8 cellular contexts compared by ENCODE assay signal in the genomic region with DNA sequence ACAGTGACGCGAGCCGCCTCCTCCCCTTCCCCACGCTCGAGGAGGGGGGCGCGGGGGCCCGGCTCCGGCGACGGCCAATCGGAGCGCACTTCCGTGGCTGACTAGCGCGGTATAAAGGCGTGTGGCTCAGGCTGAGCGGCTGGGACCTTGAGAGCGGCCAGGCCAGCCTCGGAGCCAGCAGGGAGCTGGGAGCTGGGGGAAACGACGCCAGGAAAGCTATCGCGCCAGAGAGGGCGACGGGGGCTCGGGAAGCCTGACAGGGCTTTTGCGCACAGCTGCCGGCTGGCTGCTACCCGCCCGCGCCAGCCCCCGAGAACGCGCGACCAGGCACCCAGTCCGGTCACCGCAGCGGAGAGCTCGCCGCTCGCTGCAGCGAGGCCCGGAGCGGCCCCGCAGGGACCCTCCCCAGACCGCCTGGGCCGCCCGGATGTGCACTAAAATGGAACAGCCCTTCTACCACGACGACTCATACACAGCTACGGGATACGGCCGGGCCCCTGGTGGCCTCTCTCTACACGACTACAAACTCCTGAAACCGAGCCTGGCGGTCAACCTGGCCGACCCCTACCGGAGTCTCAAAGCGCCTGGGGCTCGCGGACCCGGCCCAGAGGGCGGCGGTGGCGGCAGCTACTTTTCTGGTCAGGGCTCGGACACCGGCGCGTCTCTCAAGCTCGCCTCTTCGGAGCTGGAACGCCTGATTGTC. TPM values are rescaled to one million over a fixed set of nuclear protein-coding genes. Genes with fewer than 3 reads are reported as not detected.
A peak's percentile ranks its signal among the peaks of the same experiment; 100 is the strongest.
DNase-seq lines count a peak whose midpoint lies in the region; ATAC-seq and TF ChIP-seq lines count a peak whose summit lies in the region.

A gene (plus strand): TSS at position 142 of the 703 bp plus-strand sequence. CDS start 286 bp downstream, at position 428.

- under 1% methylated on average over 73 of the region's 73 CpGs for WGBS in liver

- peak within 1 kb of the TSS; percentile 98 to 99 for H3K27ac ChIP-seq in liver (ENCODE audit: low read depth in 1 of 2, low read length in 2 of 2)

- peaks cover 3 to 36% (median 26%) of the 10 kb centered on the region in 4 donors for H3K4me1 ChIP-seq in liver (ENCODE audit: control insufficient read depth in 4 of 4, insufficient read depth in 4 of 4, low read length in 3 of 4)

- no peaks in the 10 kb centered on the region for H3K27me3 ChIP-seq in liver (ENCODE audit: control insufficient read depth in 4 of 4, insufficient read depth in 4 of 4, low read length in 3 of 4)

- no peaks in the 10 kb centered on the region for H3K36me3 ChIP-seq in liver (ENCODE audit: control insufficient read depth in 4 of 4, insufficient read depth in 3 of 4, low read depth in 1 of 4, low read length in 3 of 4)

- H3K9me3 ChIP-seq in liver (ENCODE audit: control insufficient read depth in 4 of 4, low read length in 3 of 4): no peaks in the 10 kb centered on the region

- peak; percentile 36 for ATAC-seq in GM18909 (IDR thresholded peaks at IDR 0.05; ENCODE audit: poor library complexity, unreplicated experiment)
- ATAC-seq in HG03457 (IDR thresholded peaks at IDR 0.05; ENCODE audit: unreplicated experiment): peak; percentile 22

- peak within 1 kb of the TSS; percentile 98 to 100 for H3K9ac ChIP-seq in liver (ENCODE audit: low read depth in 1 of 2, low read length in 2 of 2)

- peak in 1 of 2 donors; percentile 36 for TF ChIP-seq RAD21 in liver (IDR thresholded peaks at IDR 0.05)

- TF ChIP-seq CTCF in AG09309 (IDR thresholded peaks at IDR 0.05; ENCODE audit: control insufficient read depth, insufficient read depth, low read depth, low read length, missing control alignments) (no peak), liver (IDR thresholded peaks at IDR 0.05; ENCODE audit: low read depth, low read length, missing input control) (no peak)

- H3K4me3 ChIP-seq in AG09309 (ENCODE audit: control insufficient read depth, low read depth, low read length) (peak within 1 kb of the TSS; percentile 94), liver (ENCODE audit: low read depth in 1 of 3, low read length in 3 of 3) (peak within 1 kb of the TSS; percentile 83 to 99 (median 98))

- DNase-seq in AG09309 (ENCODE audit: low read depth): peak; percentile 90
- peak; percentile 99 for DNase-seq in NCI-H82 (lab: John Stamatoyannopoulos, UW)
- DNase-seq in activated CD4-positive, alpha-beta T cell treated with anti-CD3 and anti-CD28 coated beads, Interleukin-2, amount 50 U/mL, for 48 hours: peak; percentile 96 to 97
- DNase-seq in dermis microvascular lymphatic vessel endothelial cell (ENCODE audit: low read depth in 2 of 2): peak; percentile 94 to 98
- peak; percentile 96 for DNase-seq in stimulated activated CD4-positive, alpha-beta T cell treated with anti-CD3 and anti-CD28 coated beads, Interleukin-4, amount 100 ng/mL, for 1 hour

TF ChIP-seq in liver, 16 proteins besides CTCF, POLR2A, EP300 and RAD21:
- TF ChIP-seq, protein P1, sequence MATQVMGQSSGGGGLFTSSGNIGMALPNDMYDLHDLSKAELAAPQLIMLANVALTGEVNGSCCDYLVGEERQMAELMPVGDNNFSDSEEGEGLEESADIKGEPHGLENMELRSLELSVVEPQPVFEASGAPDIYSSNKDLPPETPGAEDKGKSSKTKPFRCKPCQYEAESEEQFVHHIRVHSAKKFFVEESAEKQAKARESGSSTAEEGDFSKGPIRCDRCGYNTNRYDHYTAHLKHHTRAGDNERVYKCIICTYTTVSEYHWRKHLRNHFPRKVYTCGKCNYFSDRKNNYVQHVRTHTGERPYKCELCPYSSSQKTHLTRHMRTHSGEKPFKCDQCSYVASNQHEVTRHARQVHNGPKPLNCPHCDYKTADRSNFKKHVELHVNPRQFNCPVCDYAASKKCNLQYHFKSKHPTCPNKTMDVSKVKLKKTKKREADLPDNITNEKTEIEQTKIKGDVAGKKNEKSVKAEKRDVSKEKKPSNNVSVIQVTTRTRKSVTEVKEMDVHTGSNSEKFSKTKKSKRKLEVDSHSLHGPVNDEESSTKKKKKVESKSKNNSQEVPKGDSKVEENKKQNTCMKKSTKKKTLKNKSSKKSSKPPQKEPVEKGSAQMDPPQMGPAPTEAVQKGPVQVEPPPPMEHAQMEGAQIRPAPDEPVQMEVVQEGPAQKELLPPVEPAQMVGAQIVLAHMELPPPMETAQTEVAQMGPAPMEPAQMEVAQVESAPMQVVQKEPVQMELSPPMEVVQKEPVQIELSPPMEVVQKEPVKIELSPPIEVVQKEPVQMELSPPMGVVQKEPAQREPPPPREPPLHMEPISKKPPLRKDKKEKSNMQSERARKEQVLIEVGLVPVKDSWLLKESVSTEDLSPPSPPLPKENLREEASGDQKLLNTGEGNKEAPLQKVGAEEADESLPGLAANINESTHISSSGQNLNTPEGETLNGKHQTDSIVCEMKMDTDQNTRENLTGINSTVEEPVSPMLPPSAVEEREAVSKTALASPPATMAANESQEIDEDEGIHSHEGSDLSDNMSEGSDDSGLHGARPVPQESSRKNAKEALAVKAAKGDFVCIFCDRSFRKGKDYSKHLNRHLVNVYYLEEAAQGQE (IDR thresholded peaks at IDR 0.05): peak; percentile 96
- TF ChIP-seq HNF4G (IDR thresholded peaks at IDR 0.05) (no peak), TAF1 (conservative IDR thresholded peaks at IDR 0.05) (peak; percentile 99), JUND (IDR thresholded peaks at IDR 0.05) (peak in 1 of 2 donors; percentile 37), SP1 (IDR thresholded peaks at IDR 0.05) (peak; percentile 97), FOXA1 (IDR thresholded peaks at IDR 0.05) (no peak), HNF4A (conservative IDR thresholded peaks at IDR 0.05) (no peak), NR2F2 (IDR thresholded peaks at IDR 0.05) (no peak), RXRA (IDR thresholded peaks at IDR 0.05) (no peak), FOXA2 (IDR thresholded peaks at IDR 0.05) (peak; percentile 92), YY1 (IDR thresholded peaks at IDR 0.05) (peak; percentile 84), GABPA (IDR thresholded peaks at IDR 0.05 in 1 of 2, conservative IDR thresholded peaks at IDR 0.05 in 1 of 2) (peak in 1 of 2 donors; percentile 73), EGR1 (IDR thresholded peaks at IDR 0.05; ENCODE audit: low read depth in 2 of 2) (peak; percentile 69 to 86)
- TF ChIP-seq, protein P2, sequence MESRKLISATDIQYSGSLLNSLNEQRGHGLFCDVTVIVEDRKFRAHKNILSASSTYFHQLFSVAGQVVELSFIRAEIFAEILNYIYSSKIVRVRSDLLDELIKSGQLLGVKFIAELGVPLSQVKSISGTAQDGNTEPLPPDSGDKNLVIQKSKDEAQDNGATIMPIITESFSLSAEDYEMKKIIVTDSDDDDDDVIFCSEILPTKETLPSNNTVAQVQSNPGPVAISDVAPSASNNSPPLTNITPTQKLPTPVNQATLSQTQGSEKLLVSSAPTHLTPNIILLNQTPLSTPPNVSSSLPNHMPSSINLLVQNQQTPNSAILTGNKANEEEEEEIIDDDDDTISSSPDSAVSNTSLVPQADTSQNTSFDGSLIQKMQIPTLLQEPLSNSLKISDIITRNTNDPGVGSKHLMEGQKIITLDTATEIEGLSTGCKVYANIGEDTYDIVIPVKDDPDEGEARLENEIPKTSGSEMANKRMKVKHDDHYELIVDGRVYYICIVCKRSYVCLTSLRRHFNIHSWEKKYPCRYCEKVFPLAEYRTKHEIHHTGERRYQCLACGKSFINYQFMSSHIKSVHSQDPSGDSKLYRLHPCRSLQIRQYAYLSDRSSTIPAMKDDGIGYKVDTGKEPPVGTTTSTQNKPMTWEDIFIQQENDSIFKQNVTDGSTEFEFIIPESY (IDR thresholded peaks at IDR 0.05): no peak
- TF ChIP-seq, protein P3, sequence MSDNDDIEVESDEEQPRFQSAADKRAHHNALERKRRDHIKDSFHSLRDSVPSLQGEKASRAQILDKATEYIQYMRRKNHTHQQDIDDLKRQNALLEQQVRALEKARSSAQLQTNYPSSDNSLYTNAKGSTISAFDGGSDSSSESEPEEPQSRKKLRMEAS (IDR thresholded peaks at IDR 0.05): no peak
- TF ChIP-seq, protein P4, sequence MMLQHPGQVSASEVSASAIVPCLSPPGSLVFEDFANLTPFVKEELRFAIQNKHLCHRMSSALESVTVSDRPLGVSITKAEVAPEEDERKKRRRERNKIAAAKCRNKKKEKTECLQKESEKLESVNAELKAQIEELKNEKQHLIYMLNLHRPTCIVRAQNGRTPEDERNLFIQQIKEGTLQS (IDR thresholded peaks at IDR 0.05): no peak

RNA-seq across cellular contexts. Expression of the gene that starts here (rescaled TPM):
- 71.4 and 164 TPM in 2 replicates for total RNA-seq in dermis microvascular lymphatic vessel endothelial cell
- total RNA-seq in liver: 10 to 100 TPM; 68.6 to 79.2 TPM
- polyA plus RNA-seq in liver: 10 to 100 TPM; 32.7 to 44.6 TPM

Comparison
In these comparisons a context has a peak if more than half of its experiments do, and no peak if none do; other contexts are left out.
1. Peak in every context shown above with its lines: DNase-seq, ATAC-seq, H3K4me3 ChIP-seq and H3K27ac ChIP-seq.